Comparison of ENCODE assay signal across 8 cellular contexts in the genomic region with DNA sequence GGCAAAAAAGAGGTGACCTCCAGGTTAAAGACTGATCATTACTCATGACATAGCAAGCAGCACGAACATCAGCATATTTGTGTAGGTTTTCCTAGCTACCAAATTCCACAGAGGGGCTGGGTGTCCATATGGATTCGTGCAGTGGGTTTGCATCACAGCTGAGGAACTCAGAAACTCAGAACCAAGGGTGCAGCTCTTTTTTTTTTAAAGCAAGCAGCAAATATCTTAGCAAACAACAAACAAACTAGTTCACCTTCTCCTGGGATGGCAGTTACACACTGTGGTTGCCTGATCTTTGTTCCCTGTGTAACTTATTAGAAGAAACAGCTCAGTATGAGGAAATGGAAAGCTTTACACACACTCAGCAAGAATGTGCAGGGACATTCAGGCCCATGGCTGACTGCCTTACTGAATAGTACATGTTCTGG. TPM values are rescaled to one million over a fixed set of nuclear protein-coding genes. Genes with fewer than 3 reads are reported as not detected.
A peak's percentile ranks its signal among the peaks of the same experiment; 100 is the strongest.
DNase-seq lines count a peak whose midpoint lies in the region; TF ChIP-seq lines count a peak whose summit lies in the region.

No MANE protein-coding gene starts in this region.

- H3K4me3 Mint-ChIP-seq in nephron = peak overlapping the region; percentile 8 to 38 (median 27)

- no peak overlapping the region for H3K4me3 ChIP-seq in NB4 (ENCODE audit: low read depth, low read length)

- peaks cover 4% of the 10 kb centered on the region for H3K36me3 Mint-ChIP-seq in nephron (ENCODE audit: low read depth)

- TF ChIP-seq CTCF in NB4 (IDR thresholded peaks at IDR 0.05; ENCODE audit: low read depth, low read length) (no peak), nephron (IDR thresholded peaks at IDR 0.05; ENCODE audit: unreplicated experiment in 3 of 3) (no peak)

- H3K9me3 Mint-ChIP-seq in nephron = no peaks in the 10 kb centered on the region

- peaks cover 26% of the 10 kb centered on the region for H3K4me1 Mint-ChIP-seq in nephron

- TF ChIP-seq POLR2A in NB4 (IDR thresholded peaks at IDR 0.05; ENCODE audit: extremely low read depth, insufficient read length) = no peak

- DNase-seq in ELF-1 (ENCODE audit: low read depth, low spot score) (peak; percentile 17), NB4 (ENCODE audit: low read depth) (peak; percentile 54), dermis microvascular lymphatic vessel endothelial cell (ENCODE audit: low read depth in 2 of 2) (peak; percentile 4 to 7), NCI-H146 treated with DMSO at 0.1 percent for 48 hours (lab: John Stamatoyannopoulos, UW; ENCODE audit: unreplicated experiment) (no peak), NCI-H748 (lab: John Stamatoyannopoulos, UW; ENCODE audit: unreplicated experiment) (no peak), cerebellar nuclear complex (lab: John Stamatoyannopoulos, UW) (no peak)
- no peak for DNase-seq in stimulated activated naive CD4-positive, alpha-beta T cell treated with Interleukin-2 at 50 U/mL for 16 hours (lab: John Stamatoyannopoulos, UW)

- H3K27ac Mint-ChIP-seq in nephron = peak overlapping the region; percentile 69 to 82 (median 77)

- peaks cover 6% of the 10 kb centered on the region for H3K27me3 Mint-ChIP-seq in nephron (ENCODE audit: low read depth)

RNA-seq across cellular contexts. Expression of gene NDFIP2, which starts 4.1 kb away (rescaled TPM):
- total RNA-seq in dermis microvascular lymphatic vessel endothelial cell = 18.2 and 27.4 TPM in 2 replicates

Comparison
In these comparisons a context has a peak if more than half of its experiments do, and no peak if none do; other contexts are left out.
1. DNase-seq: peak in ELF-1 (single experiment), NB4 (single experiment) and dermis microvascular lymphatic vessel endothelial cell (2 of 2); none in NCI-H146 treated with DMSO at 0.1 percent for 48 hours (single experiment), NCI-H748 (single experiment), stimulated activated naive CD4-positive, alpha-beta T cell treated with Interleukin-2 at 50 U/mL for 16 hours (single experiment) and cerebellar nuclear complex (0 of 2).